Comparison of ENCODE assay signal across 10 cellular contexts in the genomic region with DNA sequence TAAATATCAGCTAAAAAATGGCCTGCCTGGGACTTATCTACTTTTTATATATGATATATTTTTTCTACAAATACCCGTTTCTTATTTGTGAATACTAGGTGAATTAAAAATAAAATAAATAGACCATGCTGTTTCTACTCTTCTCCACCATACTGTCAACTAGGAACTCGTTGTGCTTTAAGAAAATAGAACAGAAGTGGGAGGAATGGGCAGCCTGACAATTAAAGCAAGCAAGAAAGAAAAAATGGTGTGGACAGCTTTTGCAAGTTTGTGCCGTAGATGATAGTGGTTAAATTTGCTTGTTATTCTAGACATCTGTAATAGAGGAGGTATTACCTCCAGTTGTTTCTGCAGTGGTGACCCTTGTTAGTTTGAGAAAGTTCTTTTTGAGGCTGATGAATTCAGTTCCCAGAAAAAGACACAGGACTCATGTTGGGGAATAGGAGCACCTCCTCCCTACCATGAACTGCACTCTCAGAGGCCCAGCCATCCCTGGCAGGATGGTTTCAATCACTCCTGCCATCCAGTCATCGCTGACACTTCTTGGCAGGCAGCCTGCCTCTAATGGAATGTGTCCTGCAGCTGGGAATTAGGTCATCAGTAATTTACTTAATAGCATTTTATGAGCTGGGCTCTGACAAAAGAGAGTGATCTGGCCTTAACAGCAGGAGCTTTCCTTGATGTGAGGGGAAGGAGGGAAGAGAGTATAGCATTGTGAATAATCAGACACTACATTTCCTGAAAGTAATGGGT.
DNase-seq lines count a peak whose midpoint lies in the region; ATAC-seq, FAIRE-seq and TF ChIP-seq lines count a peak whose summit lies in the region.
"Had no signal": no experiment of that assay in that cellular context is flagged by ENCODE, and none has a peak within 500 bp of the region (broad histone marks: within the 10 kb centered on the region; RNA-seq: fewer than 3 reads in every experiment).

No MANE protein-coding gene starts in this region.

- peaks cover 12% of the 10 kb centered on the region for H3K27me3 Mint-ChIP-seq in activated naive CD4-positive, alpha-beta T cell treated with anti-CD3 and anti-CD28 coated beads for 36 hours (ENCODE audit: low read depth)

- no peaks in the 10 kb centered on the region for H3K79me2 ChIP-seq in OCI-LY3 (ENCODE audit: low read length)

- H3K27ac Mint-ChIP-seq in activated naive CD4-positive, alpha-beta T cell treated with anti-CD3 and anti-CD28 coated beads for 36 hours: no peak overlapping the region

- H4K20me1 ChIP-seq in OCI-LY3 (ENCODE audit: insufficient read depth, low read length): no peaks in the 10 kb centered on the region

- H3K9me3 ChIP-seq in OCI-LY3 (ENCODE audit: insufficient read depth, low read length): no peaks in the 10 kb centered on the region
- H3K9me3 ChIP-seq in effector memory CD4-positive, alpha-beta T cell (ENCODE audit: control insufficient read depth, low read length): no peaks in the 10 kb centered on the region

- H3K4me1 ChIP-seq in OCI-LY3 (ENCODE audit: low read length): peaks cover 31% of the 10 kb centered on the region
- H3K4me1 ChIP-seq in effector memory CD4-positive, alpha-beta T cell (ENCODE audit: control insufficient read depth, insufficient read depth, low read length, poor library complexity, severe bottlenecking): no peaks in the 10 kb centered on the region

- no peak overlapping the region for H3K4me3 Mint-ChIP-seq in activated naive CD4-positive, alpha-beta T cell treated with anti-CD3 and anti-CD28 coated beads for 36 hours

- no peaks in the 10 kb centered on the region for H3K36me3 ChIP-seq in OCI-LY3 (replicated peaks; ENCODE audit: low read depth, low read length)
- no peaks in the 10 kb centered on the region for H3K36me3 ChIP-seq in effector memory CD4-positive, alpha-beta T cell (ENCODE audit: control insufficient read depth, insufficient read depth, low read length)

- peaks cover 9% of the 10 kb centered on the region for H3K4me1 Mint-ChIP-seq in activated naive CD4-positive, alpha-beta T cell treated with anti-CD3 and anti-CD28 coated beads for 36 hours (ENCODE audit: low read depth)

- H3K27ac ChIP-seq in OCI-LY3 (ENCODE audit: low read length): peak overlapping the region; percentile 63
- no peak overlapping the region for H3K27ac ChIP-seq in effector memory CD4-positive, alpha-beta T cell (ENCODE audit: insufficient read depth, low read length, poor library complexity, severe bottlenecking)

- intact Hi-C loops in posterior vena cava (cut with DNase I): no loop called here
- intact Hi-C loops in activated naive CD4-positive, alpha-beta T cell treated with anti-CD3 and anti-CD28 coated beads for 36 hours (cut with micrococcal nuclease): loop anchor here (10.0 kb wide), 2 partner anchors 177 to 1013 kb away; no protein-coding TSS in a partner anchor

- CTCF ChIA-PET in activated naive CD4-positive, alpha-beta T cell treated with anti-CD3 and anti-CD28 coated beads for 36 hours (lab: Charles Lee): interaction anchor here (0.5 kb wide), 1 partner anchor 481 kb away, joined by 3 read pairs; no protein-coding TSS in a partner anchor

- H3K36me3 Mint-ChIP-seq in activated naive CD4-positive, alpha-beta T cell treated with anti-CD3 and anti-CD28 coated beads for 36 hours (ENCODE audit: low read depth): no peaks in the 10 kb centered on the region

- no peak overlapping the region for H3K9ac ChIP-seq in OCI-LY3 (ENCODE audit: low read length)

- ATAC-seq in GM19324 (IDR thresholded peaks at IDR 0.05; ENCODE audit: low FRiP score, unreplicated experiment): no peak

- no peak overlapping the region for H3K4me3 ChIP-seq in OCI-LY3 (ENCODE audit: low read length)
- no peak overlapping the region for H3K4me3 ChIP-seq in foreskin fibroblast (ENCODE audit: low read depth in 1 of 2, low read length in 2 of 2)
- H3K4me3 ChIP-seq in effector memory CD4-positive, alpha-beta T cell (ENCODE audit: insufficient read depth, low read depth, low read length, poor library complexity, severe bottlenecking): no peak overlapping the region

- DNase-seq in GM03348 (ENCODE audit: low spot score): peak; percentile 82
- peak; percentile 95 for DNase-seq in foreskin fibroblast
- peak; percentile 87 for DNase-seq in posterior vena cava (ENCODE audit: low spot score)
- no peak for DNase-seq in GM19239 (ENCODE audit: insufficient read length, low spot score)
- DNase-seq in effector memory CD4-positive, alpha-beta T cell: no peak
- no peak for DNase-seq in activated naive CD4-positive, alpha-beta T cell treated with anti-CD3 and anti-CD28 coated beads for 36 hours
- DNase-seq: NCI-H524 had no signal

- no peak for FAIRE-seq in GM19239 (lab: Jason Lieb, UNC)
- FAIRE-seq: GM18507 had no signal

- H3K27me3 ChIP-seq in OCI-LY3 (ENCODE audit: low read depth, low read length): no peaks in the 10 kb centered on the region
- no peaks in the 10 kb centered on the region for H3K27me3 ChIP-seq in effector memory CD4-positive, alpha-beta T cell (replicated peaks; ENCODE audit: control insufficient read depth, insufficient read depth, low read length, poor library complexity, severe bottlenecking)

- TF ChIP-seq CTCF in OCI-LY3 (IDR thresholded peaks at IDR 0.05; ENCODE audit: low read depth, low read length): no peak
- no peak for TF ChIP-seq CTCF in foreskin fibroblast (IDR thresholded peaks at IDR 0.05; ENCODE audit: low read depth, low read length)

- H3K4me2 ChIP-seq in OCI-LY3 (ENCODE audit: low read length): peak overlapping the region; percentile 57; the same call in 1 of the 2 replicates

- no peak overlapping the region for H2AFZ ChIP-seq in OCI-LY3 (ENCODE audit: low read depth, low read length)

- H3K9me3 Mint-ChIP-seq in activated naive CD4-positive, alpha-beta T cell treated with anti-CD3 and anti-CD28 coated beads for 36 hours: no peaks in the 10 kb centered on the region

Comparison
In these comparisons a context has a peak if more than half of its experiments do, and no peak if none do; other contexts are left out.
1. DNase-seq: peak in GM03348 (single experiment), foreskin fibroblast (2 of 2) and posterior vena cava (single experiment); none in GM19239 (single experiment), effector memory CD4-positive, alpha-beta T cell (0 of 3) and activated naive CD4-positive, alpha-beta T cell treated with anti-CD3 and anti-CD28 coated beads for 36 hours (single experiment).